ENCODE assay signal across 17 cellular contexts in genomic region chr3:126130081-126130855, GRCh38. TPM values are rescaled to one million over a fixed set of nuclear protein-coding genes. Genes with fewer than 3 reads are reported as not detected.
DNase-seq lines count a peak whose midpoint lies in the region; ATAC-seq and TF ChIP-seq lines count a peak whose summit lies in the region.
"Had no signal": no experiment of that assay in that cellular context is flagged by ENCODE, and none has a peak within 500 bp of the region (broad histone marks: within the 10 kb centered on the region; RNA-seq: fewer than 3 reads in every experiment).

No MANE protein-coding gene starts in this region.

- DNase-seq in HT-29 (ENCODE audit: low spot score) (peak; percentile 77), activated B cell treated with CpG ODN at 0.5 μM for 24 hours (peak; percentile 7), left ventricle myocardium inferior (peak; percentile 7), sciatic nerve (ENCODE audit: low spot score) (peak; percentile 36), caudate nucleus (lab: John Stamatoyannopoulos, UW) (no peak)
- no peak for DNase-seq in stimulated activated CD4-positive, alpha-beta T cell treated with anti-CD3 and anti-CD28 coated beads, Interleukin-4, amount 100 ng/mL, for 4 hours
- DNase-seq: activated CD4-positive, alpha-beta T cell treated with anti-CD3 and anti-CD28 coated beads for 36 hours; DND-41; effector CD8-positive, alpha-beta T cell; midbrain; occipital lobe had no signal

- no peak overlapping the region for H3K4me3 ChIP-seq in left ventricle myocardium inferior
- H3K4me3 ChIP-seq: BLaER1, thoracic aorta had no signal

- H3K27me3 ChIP-seq in left ventricle myocardium inferior (ENCODE audit: low read depth): no peaks in the 10 kb centered on the region
- H3K27me3 ChIP-seq: BLaER1 had no signal

- no peaks in the 10 kb centered on the region for H3K9me3 Mint-ChIP-seq in activated B cell treated with CpG ODN at 0.5 μM for 24 hours
- H3K9me3 Mint-ChIP-seq: activated T-helper 2 cell treated with anti-CD3 and anti-CD28 coated beads, Interferon-gamma antibody, Interleukin-2, Interleukin-4, amounts not matched to agents 10 μg/mL and 5 μg/mL and 100 μg/mL, durations not matched to agents 14 hours and 24 hours and 36 hours had no signal

- H3K27me3 Mint-ChIP-seq in activated B cell treated with CpG ODN at 0.5 μM for 24 hours: peaks cover 6% of the 10 kb centered on the region

- H3K4me3 Mint-ChIP-seq in activated B cell treated with CpG ODN at 0.5 μM for 24 hours: no peak overlapping the region
- H3K4me3 Mint-ChIP-seq: activated CD4-positive, alpha-beta T cell treated with anti-CD3 and anti-CD28 coated beads for 36 hours had no signal

- no peaks in the 10 kb centered on the region for H3K36me3 ChIP-seq in left ventricle myocardium inferior
- H3K36me3 ChIP-seq: BLaER1, thoracic aorta had no signal

- peaks cover 5% of the 10 kb centered on the region for H3K4me1 ChIP-seq in left ventricle myocardium inferior
- H3K4me1 ChIP-seq: BLaER1 had no signal

- ATAC-seq in activated B cell treated with CpG ODN at 0.5 μM for 24 hours (ENCODE audit: low read depth) (no peak), sciatic nerve (no peak), HG03095 (IDR thresholded peaks at IDR 0.05; ENCODE audit: unreplicated experiment) (no peak), GM21717 (IDR thresholded peaks at IDR 0.05; ENCODE audit: unreplicated experiment) (no peak)
- ATAC-seq: activated CD4-positive, alpha-beta T cell treated with anti-CD3 and anti-CD28 coated beads for 36 hours had no signal

- intact Hi-C loops in activated B cell treated with CpG ODN at 0.5 μM for 24 hours (cut with micrococcal nuclease) (loop anchor here (5.0 kb wide), 1 partner anchor 1327 kb away; no protein-coding TSS in a partner anchor), left ventricle myocardium inferior (cut with micrococcal nuclease) (loop anchor here (10.0 kb wide), 2 partner anchors 65 to 265 kb away; partner anchors contain the start of gene CFAP100), sciatic nerve (cut with DNase I) (loop anchor here (5.0 kb wide), 1 partner anchor 262 kb away; the partner anchor contains the start of gene CFAP100)

- H3K4me1 Mint-ChIP-seq in activated B cell treated with CpG ODN at 0.5 μM for 24 hours: no peaks in the 10 kb centered on the region
- H3K4me1 Mint-ChIP-seq: activated CD4-positive, alpha-beta T cell treated with anti-CD3 and anti-CD28 coated beads for 36 hours had no signal

- no peak for TF ChIP-seq CTCF in activated B cell treated with CpG ODN at 0.5 μM for 24 hours (IDR thresholded peaks at IDR 0.05)
- no peak for TF ChIP-seq CTCF in left ventricle myocardium inferior (IDR thresholded peaks at IDR 0.05; ENCODE audit: borderline replicate concordance)

- no peak overlapping the region for H3K27ac ChIP-seq in left ventricle myocardium inferior (replicated peaks)
- H3K27ac ChIP-seq in caudate nucleus (ENCODE audit: low read depth, low read length): no peak overlapping the region
- H3K27ac ChIP-seq: BLaER1, thoracic aorta had no signal

- CTCF ChIA-PET in activated B cell treated with CpG ODN at 0.5 μM for 24 hours (lab: Charles Lee): no interaction called here

- POLR2A ChIA-PET in activated B cell treated with CpG ODN at 0.5 μM for 24 hours (lab: Charles Lee): no interaction called here

- no peaks in the 10 kb centered on the region for H3K9me3 ChIP-seq in left ventricle myocardium inferior (replicated peaks)
- H3K9me3 ChIP-seq: BLaER1, thoracic aorta had no signal

- no peaks in the 10 kb centered on the region for H3K36me3 Mint-ChIP-seq in activated B cell treated with CpG ODN at 0.5 μM for 24 hours (ENCODE audit: low read depth)

- H3K27ac Mint-ChIP-seq in activated B cell treated with CpG ODN at 0.5 μM for 24 hours: no peak overlapping the region
- H3K27ac Mint-ChIP-seq: activated CD4-positive, alpha-beta T cell treated with anti-CD3 and anti-CD28 coated beads for 36 hours; activated T-helper 2 cell treated with anti-CD3 and anti-CD28 coated beads, Interferon-gamma antibody, Interleukin-2, Interleukin-4, amounts not matched to agents 10 μg/mL and 5 μg/mL and 100 μg/mL, durations not matched to agents 14 hours and 24 hours and 36 hours had no signal

RNA-seq across cellular contexts. Expression of gene SLC41A3, which starts 46.3 kb away (rescaled TPM):
- 97.9 and 117 TPM in 2 replicates for total RNA-seq in HT-29 (2014; rRNA removed; shearing (Covaris generic))
- total RNA-seq in activated B cell treated with CpG ODN at 0.5 μM for 24 hours (34.8 and 36.2 TPM in 2 replicates), left ventricle myocardium inferior (30.2 TPM), sciatic nerve (42.8 TPM)

RNA-seq across cellular contexts. Expression of gene ALDH1L1, which starts 50.1 kb away (rescaled TPM):
- 4.9 and 7.4 TPM in 2 replicates for total RNA-seq in HT-29 (2014; rRNA removed; shearing (Covaris generic))
- total RNA-seq in activated B cell treated with CpG ODN at 0.5 μM for 24 hours: not detected in 2 replicates
- total RNA-seq in left ventricle myocardium inferior: 24.3 TPM
- 4.1 TPM for total RNA-seq in sciatic nerve
- total RNA-seq: activated T-helper 2 cell treated with anti-CD3 and anti-CD28 coated beads, Interferon-gamma antibody, Interleukin-2, Interleukin-4, amounts not matched to agents 10 μg/mL and 5 μg/mL and 100 μg/mL, durations not matched to agents 14 hours and 24 hours and 36 hours; astrocyte had no signal

Comparison
In these comparisons a context has a peak if more than half of its experiments do, and no peak if none do; other contexts are left out.
1. DNase-seq: peak in HT-29 (single experiment), activated B cell treated with CpG ODN at 0.5 μM for 24 hours (single experiment), left ventricle myocardium inferior (single experiment) and sciatic nerve (single experiment); none in stimulated activated CD4-positive, alpha-beta T cell treated with anti-CD3 and anti-CD28 coated beads, Interleukin-4, amount 100 ng/mL, for 4 hours (0 of 2) and caudate nucleus (0 of 61).